Comparison of ENCODE assay signal across 1 cellular context in the genomic region with DNA sequence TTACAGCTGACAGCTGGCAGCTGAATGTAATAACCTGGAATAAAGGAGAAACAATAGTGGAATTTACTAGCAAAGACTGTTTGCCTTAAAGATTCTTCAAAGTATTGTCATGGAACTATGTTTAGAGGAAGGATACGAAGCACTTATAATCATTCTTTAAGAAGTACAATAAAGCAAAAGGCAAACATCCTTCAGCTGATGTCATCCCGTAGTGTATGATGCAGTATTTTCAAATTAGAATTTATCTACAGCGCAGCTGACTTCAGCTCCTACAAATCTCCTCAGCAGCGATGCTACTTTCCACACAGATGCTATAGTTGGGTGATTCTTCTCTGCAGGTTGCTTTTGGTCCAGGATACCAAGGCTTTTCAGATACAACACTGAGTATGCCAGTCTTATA.
TF ChIP-seq lines count a peak whose summit lies in the region.

No MANE protein-coding gene starts in this region.

TF ChIP-seq in HepG2, 621 proteins besides CTCF, POLR2A, EP300 and RAD21:
- no peak for TF ChIP-seq TOE1 (CRISPR knock-in tag; IDR thresholded peaks at IDR 0.05)
- TF ChIP-seq THRA (CRISPR knock-in tag; IDR thresholded peaks at IDR 0.05; ENCODE audit: borderline replicate concordance) = no peak
- no peak for TF ChIP-seq NCOR1 (IDR thresholded peaks at IDR 0.05; ENCODE audit: borderline replicate concordance, low read length)
- TF ChIP-seq ZMYM2 (CRISPR knock-in tag; IDR thresholded peaks at IDR 0.05) = no peak
- TF ChIP-seq MXI1 (IDR thresholded peaks at IDR 0.05; ENCODE audit: borderline replicate concordance, low read depth, low read length) = no peak
- TF ChIP-seq MTA3 (CRISPR knock-in tag; IDR thresholded peaks at IDR 0.05) = no peak
- TF ChIP-seq ZBTB3 (CRISPR knock-in tag; IDR thresholded peaks at IDR 0.05; ENCODE audit: borderline replicate concordance, low read depth) = no peak
TF ChIP-seq in HepG2: peak in this region for 0.
